ENCODE assay signal across 16 cellular contexts in genomic region chr1:151820940-151821339, GRCh38. TPM values are rescaled to one million over a fixed set of nuclear protein-coding genes. Genes with fewer than 3 reads are reported as not detected.
DNase-seq lines count a peak whose midpoint lies in the region; ATAC-seq, FAIRE-seq and TF ChIP-seq lines count a peak whose summit lies in the region.
"Had no signal": no experiment of that assay in that cellular context is flagged by ENCODE, and none has a peak within 500 bp of the region (broad histone marks: within the 10 kb centered on the region; RNA-seq: fewer than 3 reads in every experiment).

No MANE protein-coding gene starts in this region.

- 2 to 4% methylated on average over 2 of the region's 2 CpGs for WGBS in pancreas, 2 donors

- no peaks in the 10 kb centered on the region for H3K27me3 Mint-ChIP-seq in activated T-cell treated with anti-CD3 and anti-CD28 coated beads, Interleukin-2, amount 50 U/mL, for 4 hours (ENCODE audit: low read depth)

- H3K4me3 Mint-ChIP-seq in activated T-cell treated with anti-CD3 and anti-CD28 coated beads, Interleukin-2, amount 50 U/mL, for 4 hours = no peak overlapping the region

- peak; percentile 15 to 38 for ATAC-seq in activated T-cell treated with anti-CD3 and anti-CD28 coated beads, Interleukin-2, amount 50 U/mL, for 4 hours
- ATAC-seq in pancreas = peak; percentile 55 to 74 (median 66)
- ATAC-seq in HG03280 (IDR thresholded peaks at IDR 0.05; ENCODE audit: unreplicated experiment) = no peak

- H3K4me1 ChIP-seq in pancreas = peaks cover 9 to 27% (median 18%) of the 10 kb centered on the region in 3 donors

- peak overlapping the region in 2 of 4 donors; percentile 31 to 55 for H3K27ac ChIP-seq in pancreas
- H3K27ac ChIP-seq: SK-N-MC had no signal

- H3K9me3 ChIP-seq in pancreas = no peaks in the 10 kb centered on the region

- no peak overlapping the region for H3K4me3 ChIP-seq in pancreas
- H3K4me3 ChIP-seq: SK-N-MC had no signal

- H3K36me3 ChIP-seq in pancreas = peaks cover 0 to 25% (median 0%) of the 10 kb centered on the region in 3 donors

- no peaks in the 10 kb centered on the region for H3K27me3 ChIP-seq in pancreas

- no peak for FAIRE-seq in pancreas (lab: Jason Lieb, UNC)
- FAIRE-seq: small intestine had no signal

- no peak for DNase-seq in activated T-cell treated with anti-CD3 and anti-CD28 coated beads, Interleukin-2, amount 50 U/mL, for 4 hours
- DNase-seq in activated T-cell treated with anti-CD3 and anti-CD28 coated beads, Interleukin-2, amount 50 U/mL, for 48 hours = no peak
- DNase-seq in MV-4-11 (lab: John Stamatoyannopoulos, UW) (peak; percentile 52), SHP77 (lab: John Stamatoyannopoulos, UW) (peak; percentile 92 to 95), pancreas (peak in 5 of 6 donors; percentile 68 to 91 (median 78)), superior temporal gyrus (ENCODE audit: extremely low spot score) (no peak)
- DNase-seq in activated effector memory CD4-positive, alpha-beta T cell treated with Interleukin-2 at 50 U/mL for 16 hours = no peak
- DNase-seq: activated CD8-positive, alpha-beta memory T cell treated with anti-CD3 and anti-CD28 coated beads for 24 hours; anterior cingulate cortex; effector CD4-positive, alpha-beta T cell; small intestine had no signal

- intact Hi-C loops in pancreas (cut with DNase I) = loop anchor here in 1 of 3 donors (10.0 kb wide), 1 partner anchor 46 kb away; no protein-coding TSS in a partner anchor

- peaks cover 68% of the 10 kb centered on the region for H3K4me1 Mint-ChIP-seq in activated T-cell treated with anti-CD3 and anti-CD28 coated beads, Interleukin-2, amount 50 U/mL, for 4 hours (ENCODE audit: low read depth)

- H3K9me3 Mint-ChIP-seq in activated T-cell treated with anti-CD3 and anti-CD28 coated beads, Interleukin-2, amount 50 U/mL, for 4 hours = no peaks in the 10 kb centered on the region

- H3K36me3 Mint-ChIP-seq in activated T-cell treated with anti-CD3 and anti-CD28 coated beads, Interleukin-2, amount 50 U/mL, for 4 hours (ENCODE audit: insufficient read depth) = no peaks in the 10 kb centered on the region

- no peak for TF ChIP-seq CTCF in pancreas (IDR thresholded peaks at IDR 0.05)

RNA-seq across cellular contexts. Expression of gene RORC, which starts 10.7 kb away (rescaled TPM):
- 1 to 10 TPM; 1.1 to 5.1 (median 3.7) TPM for total RNA-seq in activated T-cell treated with anti-CD3 and anti-CD28 coated beads, Interleukin-2, amount 50 U/mL, for 4 hours
- 10 to 100 TPM; 11.9 to 28.8 (median 23.1) TPM for total RNA-seq in pancreas
- polyA plus RNA-seq in pancreas = 10 to 100 TPM; 17.1 to 36.7 TPM
- total RNA-seq: glomerular endothelial cell had no signal

RNA-seq across cellular contexts. Expression of gene LINGO4, which starts 15.7 kb away (rescaled TPM):
- under 1 TPM; 0.08 to 0.16 (median 0.16) TPM for total RNA-seq in activated T-cell treated with anti-CD3 and anti-CD28 coated beads, Interleukin-2, amount 50 U/mL, for 4 hours
- total RNA-seq in pancreas = under 1 TPM; 0.15 to 0.52 (median 0.26) TPM
- under 1 TPM; 0.27 to 0.89 TPM for polyA plus RNA-seq in pancreas
- total RNA-seq: glomerular endothelial cell, NCI-H460 had no signal
- polyA plus RNA-seq: neural cell had no signal

RNA-seq across cellular contexts. Expression of gene C2CD4D, which starts 18.7 kb away (rescaled TPM):
- total RNA-seq in activated T-cell treated with anti-CD3 and anti-CD28 coated beads, Interleukin-2, amount 50 U/mL, for 4 hours = under 1 TPM; 0.33 to 0.90 (median 0.87) TPM
- 1 to 10 TPM in 1 of 6 donors, under 1 TPM in 5; 0.35 to 1.2 (median 0.59) TPM for total RNA-seq in pancreas
- polyA plus RNA-seq in pancreas = under 1 TPM; 0.40 to 0.68 TPM
- total RNA-seq: glomerular endothelial cell, NCI-H460 had no signal
- polyA plus RNA-seq: neural cell had no signal

RNA-seq across cellular contexts. Expression of gene TDRKH, which starts 30.6 kb away (rescaled TPM):
- total RNA-seq in activated T-cell treated with anti-CD3 and anti-CD28 coated beads, Interleukin-2, amount 50 U/mL, for 4 hours = 10 to 100 TPM in 2 of 3 donors, 1 to 10 TPM in 1; 9.6 to 10.4 (median 10.1) TPM
- 1 to 10 TPM; 2.6 to 7.5 (median 4.1) TPM for total RNA-seq in pancreas
- polyA plus RNA-seq in pancreas = 1 to 10 TPM; 2.6 to 4.2 TPM

RNA-seq across cellular contexts. Expression of gene THEM5, which starts 32.6 kb away (rescaled TPM):
- not detected for total RNA-seq in activated T-cell treated with anti-CD3 and anti-CD28 coated beads, Interleukin-2, amount 50 U/mL, for 4 hours
- under 1 TPM in 1 of 6 donors, not detected in 5; 0.17 TPM for total RNA-seq in pancreas
- polyA plus RNA-seq in pancreas = not detected
- total RNA-seq: glomerular endothelial cell, NCI-H460 had no signal
- polyA plus RNA-seq: neural cell, small intestine had no signal

Comparison
In these comparisons a context has a peak if more than half of its experiments do, and no peak if none do; other contexts are left out.
1. DNase-seq: peak in MV-4-11 (single experiment), SHP77 (2 of 2) and pancreas (5 of 6); none in activated T-cell treated with anti-CD3 and anti-CD28 coated beads, Interleukin-2, amount 50 U/mL, for 4 hours (single experiment), activated T-cell treated with anti-CD3 and anti-CD28 coated beads, Interleukin-2, amount 50 U/mL, for 48 hours (0 of 2), superior temporal gyrus (single experiment) and activated effector memory CD4-positive, alpha-beta T cell treated with Interleukin-2 at 50 U/mL for 16 hours (single experiment).